In the genomic region with DNA sequence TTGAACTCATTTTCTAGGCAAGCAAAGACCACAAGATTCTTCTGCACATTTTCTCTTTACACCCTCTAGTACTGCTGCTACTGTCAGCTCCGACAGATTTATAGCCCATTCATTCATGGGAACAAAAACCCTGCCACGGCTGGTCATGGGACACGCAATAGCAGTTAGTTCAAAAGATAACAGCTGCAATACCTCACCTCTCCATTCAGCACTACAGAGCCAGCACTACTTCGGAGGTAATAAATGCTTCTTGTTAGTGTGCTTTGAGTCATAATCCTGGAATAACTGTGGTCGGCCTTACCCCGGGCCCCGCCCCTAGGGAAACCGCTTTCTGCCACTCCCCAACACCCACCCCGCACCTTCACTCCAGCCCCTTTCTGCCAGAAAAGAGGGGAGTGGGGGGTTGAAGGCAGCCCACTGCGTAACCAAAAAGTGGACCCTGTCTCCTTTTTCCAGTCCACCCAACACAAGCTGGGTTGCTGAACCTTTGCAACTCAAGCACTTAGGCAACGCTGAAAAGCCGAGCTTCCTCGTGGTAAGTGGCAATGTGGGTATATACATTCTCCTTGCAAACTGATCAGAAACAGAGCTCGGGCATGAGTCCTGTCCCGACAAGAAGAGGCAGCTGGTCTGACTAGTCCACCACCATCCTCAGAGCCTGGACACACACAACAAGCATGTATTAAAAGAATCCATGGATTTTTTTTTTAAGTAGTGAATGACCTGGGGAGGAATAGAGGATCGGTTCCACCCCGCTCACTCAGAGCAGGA, we compare ENCODE assay signal across 1 cellular context.
TF ChIP-seq lines count a peak whose summit lies in the region.

No MANE protein-coding gene starts in this region.

TF ChIP-seq in GM23338, 12 proteins besides CTCF, POLR2A, EP300 and RAD21 (continued from another document):
- TF ChIP-seq, protein P1, sequence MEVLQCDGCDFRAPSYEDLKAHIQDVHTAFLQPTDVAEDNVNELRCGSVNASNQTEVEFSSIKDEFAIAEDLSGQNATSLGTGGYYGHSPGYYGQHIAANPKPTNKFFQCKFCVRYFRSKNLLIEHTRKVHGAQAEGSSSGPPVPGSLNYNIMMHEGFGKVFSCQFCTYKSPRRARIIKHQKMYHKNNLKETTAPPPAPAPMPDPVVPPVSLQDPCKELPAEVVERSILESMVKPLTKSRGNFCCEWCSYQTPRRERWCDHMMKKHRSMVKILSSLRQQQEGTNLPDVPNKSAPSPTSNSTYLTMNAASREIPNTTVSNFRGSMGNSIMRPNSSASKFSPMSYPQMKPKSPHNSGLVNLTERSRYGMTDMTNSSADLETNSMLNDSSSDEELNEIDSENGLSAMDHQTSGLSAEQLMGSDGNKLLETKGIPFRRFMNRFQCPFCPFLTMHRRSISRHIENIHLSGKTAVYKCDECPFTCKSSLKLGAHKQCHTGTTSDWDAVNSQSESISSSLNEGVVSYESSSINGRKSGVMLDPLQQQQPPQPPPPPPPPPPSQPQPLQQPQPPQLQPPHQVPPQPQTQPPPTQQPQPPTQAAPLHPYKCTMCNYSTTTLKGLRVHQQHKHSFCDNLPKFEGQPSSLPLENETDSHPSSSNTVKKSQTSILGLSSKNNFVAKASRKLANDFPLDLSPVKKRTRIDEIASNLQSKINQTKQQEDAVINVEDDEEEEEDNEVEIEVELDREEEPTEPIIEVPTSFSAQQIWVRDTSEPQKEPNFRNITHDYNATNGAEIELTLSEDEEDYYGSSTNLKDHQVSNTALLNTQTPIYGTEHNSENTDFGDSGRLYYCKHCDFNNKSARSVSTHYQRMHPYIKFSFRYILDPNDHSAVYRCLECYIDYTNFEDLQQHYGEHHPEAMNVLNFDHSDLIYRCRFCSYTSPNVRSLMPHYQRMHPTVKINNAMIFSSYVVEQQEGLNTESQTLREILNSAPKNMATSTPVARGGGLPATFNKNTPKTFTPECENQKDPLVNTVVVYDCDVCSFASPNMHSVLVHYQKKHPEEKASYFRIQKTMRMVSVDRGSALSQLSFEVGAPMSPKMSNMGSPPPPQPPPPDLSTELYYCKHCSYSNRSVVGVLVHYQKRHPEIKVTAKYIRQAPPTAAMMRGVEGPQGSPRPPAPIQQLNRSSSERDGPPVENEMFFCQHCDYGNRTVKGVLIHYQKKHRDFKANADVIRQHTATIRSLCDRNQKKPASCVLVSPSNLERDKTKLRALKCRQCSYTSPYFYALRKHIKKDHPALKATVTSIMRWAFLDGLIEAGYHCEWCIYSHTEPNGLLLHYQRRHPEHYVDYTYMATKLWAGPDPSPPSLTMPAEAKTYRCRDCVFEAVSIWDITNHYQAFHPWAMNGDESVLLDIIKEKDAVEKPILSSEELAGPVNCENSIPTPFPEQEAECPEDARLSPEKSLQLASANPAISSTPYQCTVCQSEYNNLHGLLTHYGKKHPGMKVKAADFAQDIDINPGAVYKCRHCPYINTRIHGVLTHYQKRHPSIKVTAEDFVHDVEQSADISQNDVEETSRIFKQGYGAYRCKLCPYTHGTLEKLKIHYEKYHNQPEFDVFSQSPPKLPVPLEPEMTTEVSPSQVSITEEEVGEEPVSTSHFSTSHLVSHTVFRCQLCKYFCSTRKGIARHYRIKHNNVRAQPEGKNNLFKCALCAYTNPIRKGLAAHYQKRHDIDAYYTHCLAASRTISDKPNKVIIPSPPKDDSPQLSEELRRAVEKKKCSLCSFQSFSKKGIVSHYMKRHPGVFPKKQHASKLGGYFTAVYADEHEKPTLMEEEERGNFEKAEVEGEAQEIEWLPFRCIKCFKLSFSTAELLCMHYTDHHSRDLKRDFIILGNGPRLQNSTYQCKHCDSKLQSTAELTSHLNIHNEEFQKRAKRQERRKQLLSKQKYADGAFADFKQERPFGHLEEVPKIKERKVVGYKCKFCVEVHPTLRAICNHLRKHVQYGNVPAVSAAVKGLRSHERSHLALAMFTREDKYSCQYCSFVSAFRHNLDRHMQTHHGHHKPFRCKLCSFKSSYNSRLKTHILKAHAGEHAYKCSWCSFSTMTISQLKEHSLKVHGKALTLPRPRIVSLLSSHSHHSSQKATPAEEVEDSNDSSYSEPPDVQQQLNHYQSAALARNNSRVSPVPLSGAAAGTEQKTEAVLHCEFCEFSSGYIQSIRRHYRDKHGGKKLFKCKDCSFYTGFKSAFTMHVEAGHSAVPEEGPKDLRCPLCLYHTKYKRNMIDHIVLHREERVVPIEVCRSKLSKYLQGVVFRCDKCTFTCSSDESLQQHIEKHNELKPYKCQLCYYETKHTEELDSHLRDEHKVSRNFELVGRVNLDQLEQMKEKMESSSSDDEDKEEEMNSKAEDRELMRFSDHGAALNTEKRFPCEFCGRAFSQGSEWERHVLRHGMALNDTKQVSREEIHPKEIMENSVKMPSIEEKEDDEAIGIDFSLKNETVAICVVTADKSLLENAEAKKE (CRISPR knock-in tag; IDR thresholded peaks at IDR 0.05), result no peak
- TF ChIP-seq, protein P2, sequence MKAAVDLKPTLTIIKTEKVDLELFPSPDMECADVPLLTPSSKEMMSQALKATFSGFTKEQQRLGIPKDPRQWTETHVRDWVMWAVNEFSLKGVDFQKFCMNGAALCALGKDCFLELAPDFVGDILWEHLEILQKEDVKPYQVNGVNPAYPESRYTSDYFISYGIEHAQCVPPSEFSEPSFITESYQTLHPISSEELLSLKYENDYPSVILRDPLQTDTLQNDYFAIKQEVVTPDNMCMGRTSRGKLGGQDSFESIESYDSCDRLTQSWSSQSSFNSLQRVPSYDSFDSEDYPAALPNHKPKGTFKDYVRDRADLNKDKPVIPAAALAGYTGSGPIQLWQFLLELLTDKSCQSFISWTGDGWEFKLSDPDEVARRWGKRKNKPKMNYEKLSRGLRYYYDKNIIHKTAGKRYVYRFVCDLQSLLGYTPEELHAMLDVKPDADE (IDR thresholded peaks at IDR 0.05), result no peak
- TF ChIP-seq CREB1 (CRISPR knock-in tag; IDR thresholded peaks at IDR 0.05; ENCODE audit: low read depth) (no peak), JUNB (IDR thresholded peaks at IDR 0.05; ENCODE audit: unreplicated experiment) (no peak), EZH2phosphoT487 (IDR thresholded peaks at IDR 0.05; ENCODE audit: unreplicated experiment) (no peak), ZNF114 (CRISPR knock-in tag; IDR thresholded peaks at IDR 0.05) (no peak), STAT1 (IDR thresholded peaks at IDR 0.05; ENCODE audit: unreplicated experiment) (no peak)
- TF ChIP-seq, protein P3, sequence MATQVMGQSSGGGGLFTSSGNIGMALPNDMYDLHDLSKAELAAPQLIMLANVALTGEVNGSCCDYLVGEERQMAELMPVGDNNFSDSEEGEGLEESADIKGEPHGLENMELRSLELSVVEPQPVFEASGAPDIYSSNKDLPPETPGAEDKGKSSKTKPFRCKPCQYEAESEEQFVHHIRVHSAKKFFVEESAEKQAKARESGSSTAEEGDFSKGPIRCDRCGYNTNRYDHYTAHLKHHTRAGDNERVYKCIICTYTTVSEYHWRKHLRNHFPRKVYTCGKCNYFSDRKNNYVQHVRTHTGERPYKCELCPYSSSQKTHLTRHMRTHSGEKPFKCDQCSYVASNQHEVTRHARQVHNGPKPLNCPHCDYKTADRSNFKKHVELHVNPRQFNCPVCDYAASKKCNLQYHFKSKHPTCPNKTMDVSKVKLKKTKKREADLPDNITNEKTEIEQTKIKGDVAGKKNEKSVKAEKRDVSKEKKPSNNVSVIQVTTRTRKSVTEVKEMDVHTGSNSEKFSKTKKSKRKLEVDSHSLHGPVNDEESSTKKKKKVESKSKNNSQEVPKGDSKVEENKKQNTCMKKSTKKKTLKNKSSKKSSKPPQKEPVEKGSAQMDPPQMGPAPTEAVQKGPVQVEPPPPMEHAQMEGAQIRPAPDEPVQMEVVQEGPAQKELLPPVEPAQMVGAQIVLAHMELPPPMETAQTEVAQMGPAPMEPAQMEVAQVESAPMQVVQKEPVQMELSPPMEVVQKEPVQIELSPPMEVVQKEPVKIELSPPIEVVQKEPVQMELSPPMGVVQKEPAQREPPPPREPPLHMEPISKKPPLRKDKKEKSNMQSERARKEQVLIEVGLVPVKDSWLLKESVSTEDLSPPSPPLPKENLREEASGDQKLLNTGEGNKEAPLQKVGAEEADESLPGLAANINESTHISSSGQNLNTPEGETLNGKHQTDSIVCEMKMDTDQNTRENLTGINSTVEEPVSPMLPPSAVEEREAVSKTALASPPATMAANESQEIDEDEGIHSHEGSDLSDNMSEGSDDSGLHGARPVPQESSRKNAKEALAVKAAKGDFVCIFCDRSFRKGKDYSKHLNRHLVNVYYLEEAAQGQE (IDR thresholded peaks at IDR 0.05; ENCODE audit: unreplicated experiment), result no peak
